22 cellular contexts compared by ENCODE assay signal in the genomic region with DNA sequence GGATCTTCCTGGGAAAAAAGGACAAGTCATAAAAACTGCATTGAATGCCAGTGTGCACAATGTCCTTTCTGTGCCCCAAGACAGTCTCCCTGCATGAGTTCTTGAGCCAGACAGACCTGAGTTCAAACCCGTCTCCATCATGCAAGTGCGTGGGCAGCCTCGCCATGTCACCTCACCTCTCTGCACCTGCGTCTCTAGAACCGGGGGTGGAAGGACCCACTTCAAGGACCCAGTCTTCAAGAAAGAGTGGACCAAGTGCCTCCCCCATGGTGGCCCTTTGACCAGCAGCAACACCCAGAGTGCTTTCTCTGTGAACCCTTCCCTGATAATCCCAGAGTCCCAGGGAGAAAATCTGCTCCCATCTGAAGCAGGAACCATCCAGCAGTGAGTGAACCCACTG. TPM values are rescaled to one million over a fixed set of nuclear protein-coding genes. Genes with fewer than 3 reads are reported as not detected.
"Had no signal": no experiment of that assay in that cellular context is flagged by ENCODE, and none has a peak within 500 bp of the region (broad histone marks: within the 10 kb centered on the region; RNA-seq: fewer than 3 reads in every experiment).

No MANE protein-coding gene starts in this region.

- H3K27me3 ChIP-seq: MG63, SJCRH30 had no signal

- H3K4me1 ChIP-seq: SJCRH30 had no signal

- H3K9me3 ChIP-seq: MG63, SJCRH30 had no signal

- H3K36me3 ChIP-seq: MG63, SJCRH30 had no signal

- H3K4me3 ChIP-seq: MG63, SJCRH30 had no signal

- DNase-seq: IMR-90, Karpas-422, KG1, MG63, NCI-H1092, NCI-H1105 treated with DMSO at 0.1 percent for 48 hours, NCI-H1417 treated with DMSO at 0.1 percent for 48 hours, NCI-H187, NCI-H2029, NCI-H2081 treated with DMSO at 0.1 percent for 48 hours, NCI-H2171, NCI-H226, NCI-H446, NCI-H510A, NCI-H524 treated with DMSO at 0.1 percent for 48 hours, NCI-H69, NCI-H774, SHP77 treated with DMSO at 0.1 percent for 48 hours, SJCRH30 had no signal

- H3K27ac ChIP-seq: RWPE1, SJCRH30 had no signal

- ATAC-seq: HepG2, SK-N-SH treated with all-trans-retinoic acid at 6 μM for 48 hours had no signal

RNA-seq across cellular contexts. Expression of a gene that starts 23.5 kb away (rescaled TPM):
- total RNA-seq: HepG2, IMR-90, SJCRH30 had no signal
- polyA plus RNA-seq: HepG2, IMR-90 had no signal
